ENCODE assay signal across 10 cellular contexts in the genomic region with DNA sequence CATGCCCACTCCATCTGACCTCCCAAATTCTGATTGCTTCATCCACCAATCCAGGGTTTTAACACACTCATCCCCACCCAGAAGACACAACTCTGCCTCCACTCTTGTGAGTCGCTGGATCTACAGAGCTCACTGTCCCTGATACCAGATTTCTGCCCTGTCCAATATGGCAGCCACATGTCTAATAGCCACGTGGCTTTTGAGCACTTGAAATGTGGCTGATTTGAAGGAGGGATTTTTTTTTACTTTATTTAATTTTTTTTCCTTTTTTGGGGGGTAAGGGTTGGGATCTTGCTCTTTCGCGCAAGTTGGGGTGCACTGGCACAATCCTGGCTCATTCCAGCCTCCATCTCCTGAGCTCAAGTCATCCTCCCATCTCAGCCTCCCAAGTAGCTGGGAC. TPM values are rescaled to one million over a fixed set of nuclear protein-coding genes. Genes with fewer than 3 reads are reported as not detected.
"Had no signal": no experiment of that assay in that cellular context is flagged by ENCODE, and none has a peak within 500 bp of the region (broad histone marks: within the 10 kb centered on the region; RNA-seq: fewer than 3 reads in every experiment).

No MANE protein-coding gene starts in this region.

- H3K9ac ChIP-seq: GM23248, KMS-11 had no signal

- H3K9me3 Mint-ChIP-seq: H9 had no signal

- H3K4me3 ChIP-seq: GM23248 had no signal

- DNase-seq: GM23248, GOT3, H9, HCEC 1CT, Karpas-422, KBM-7 had no signal

- FAIRE-seq: H54, HTR-8/SVneo had no signal

- H3K27ac ChIP-seq: GM23248, KMS-11 had no signal

- H2AFZ ChIP-seq: GM23248 had no signal

- H3K4me3 Mint-ChIP-seq: H9 had no signal

- H3K4me2 ChIP-seq: KMS-11 had no signal

RNA-seq across cellular contexts. Expression of gene OLFM2, which starts 24.8 kb away (rescaled TPM):
- total RNA-seq: HT-29 had no signal

RNA-seq across cellular contexts. Expression of gene COL5A3, which starts 49.2 kb away (rescaled TPM):
- total RNA-seq: HT-29 had no signal

RNA-seq across cellular contexts. Expression of gene RDH8, which starts 52.2 kb away (rescaled TPM):
- total RNA-seq: H9, HT-29 had no signal
